ENCODE assay signal across 1 cellular context in the genomic region with DNA sequence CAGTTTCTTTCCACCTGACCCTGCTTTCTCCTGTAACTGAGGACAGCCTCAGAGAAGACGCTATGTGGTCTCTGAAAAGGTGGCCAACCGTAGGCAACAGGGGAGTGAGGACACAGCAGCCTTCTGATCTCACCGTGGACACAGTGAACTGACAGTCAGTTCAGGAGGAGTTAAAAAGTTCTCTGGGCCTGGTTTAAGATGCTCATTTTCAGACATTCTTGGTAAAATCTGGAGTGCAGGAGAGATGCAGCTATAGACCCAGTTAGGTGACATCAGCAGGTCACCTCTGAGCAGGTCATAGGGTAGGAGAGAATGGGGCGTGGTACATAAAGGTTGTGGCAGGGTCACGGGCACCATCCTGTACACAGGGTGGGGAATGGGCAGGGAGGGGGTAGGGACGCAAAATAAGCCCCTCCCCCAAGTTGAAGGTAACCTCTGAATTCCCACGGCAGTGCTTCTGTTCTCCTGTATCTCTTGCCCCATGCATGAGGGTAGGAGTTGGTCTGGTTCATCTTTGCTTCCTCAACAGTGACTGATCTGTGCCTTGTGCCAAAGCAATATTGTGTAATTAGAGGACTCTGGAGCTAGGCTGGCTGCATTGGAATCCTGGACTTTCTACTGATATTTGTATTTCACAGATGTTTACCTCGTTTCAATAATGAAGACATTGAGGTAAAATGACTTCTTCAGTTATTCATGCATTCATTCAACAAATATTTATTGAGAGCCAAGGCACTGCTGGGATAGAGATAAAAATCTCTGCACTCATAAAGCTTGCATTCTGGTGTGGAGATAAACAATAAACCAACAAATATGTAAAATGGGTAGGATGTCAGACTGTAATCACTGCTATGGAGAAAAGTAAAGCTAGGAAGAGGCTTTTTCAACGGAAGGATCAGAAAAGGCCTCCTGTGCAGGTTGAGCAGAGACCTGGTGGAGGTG.
TF ChIP-seq lines count a peak whose summit lies in the region.

No MANE protein-coding gene starts in this region.

TF ChIP-seq in HepG2, 621 proteins besides CTCF, POLR2A, EP300 and RAD21 (continued from another document and continues in another):
- TF ChIP-seq PTBP1 (IDR thresholded peaks at IDR 0.05; ENCODE audit: low read depth, low read length, poor library complexity, severe bottlenecking) (no peak), ZNF225 (CRISPR knock-in tag; IDR thresholded peaks at IDR 0.05) (no peak), PBX2 (CRISPR knock-in tag; IDR thresholded peaks at IDR 0.05) (no peak), ZHX2 (IDR thresholded peaks at IDR 0.05; ENCODE audit: low read depth) (no peak), ZHX2 (CRISPR knock-in tag; IDR thresholded peaks at IDR 0.05; ENCODE audit: borderline replicate concordance) (no peak), CREM (IDR thresholded peaks at IDR 0.05) (peak; percentile 79), CREM (CRISPR knock-in tag; IDR thresholded peaks at IDR 0.05) (no peak), KDM4B (CRISPR knock-in tag; IDR thresholded peaks at IDR 0.05) (no peak), SETDB1 (CRISPR knock-in tag; IDR thresholded peaks at IDR 0.05; ENCODE audit: borderline replicate concordance) (no peak), ZFY (CRISPR knock-in tag; IDR thresholded peaks at IDR 0.05) (no peak), PRMT3 (CRISPR knock-in tag; IDR thresholded peaks at IDR 0.05; ENCODE audit: borderline replicate concordance, low read depth) (no peak), TRIM24 (CRISPR knock-in tag; IDR thresholded peaks at IDR 0.05) (peak; percentile 29; the same call in 1 of the 2 replicates), RXRA (CRISPR knock-in tag; IDR thresholded peaks at IDR 0.05) (peak; percentile 95), CREBL2 (CRISPR knock-in tag; IDR thresholded peaks at IDR 0.05; ENCODE audit: borderline replicate concordance) (no peak), EZH2 (conservative IDR thresholded peaks at IDR 0.05; ENCODE audit: low read depth, low read length) (no peak), DNMT3B (CRISPR knock-in tag; conservative IDR thresholded peaks at IDR 0.05) (no peak), ZNF33B (CRISPR knock-in tag; IDR thresholded peaks at IDR 0.05) (no peak), SPEN (CRISPR knock-in tag; IDR thresholded peaks at IDR 0.05; ENCODE audit: low read depth) (peak; percentile 19; the same call in 1 of the 2 replicates), IKZF5 (CRISPR knock-in tag; IDR thresholded peaks at IDR 0.05) (no peak), ZSCAN29 (CRISPR knock-in tag; conservative IDR thresholded peaks at IDR 0.05) (no peak), FOSL1 (CRISPR knock-in tag; IDR thresholded peaks at IDR 0.05; ENCODE audit: borderline replicate concordance) (no peak), TGIF2 (CRISPR knock-in tag; IDR thresholded peaks at IDR 0.05) (0 out of 2 replicates have a peak, but pooled peaks have one; percentile 55), GATA4 (IDR thresholded peaks at IDR 0.05; ENCODE audit: borderline replicate concordance, low read depth) (peak; percentile 77; the same call in 1 of the 2 replicates), HNF4A (CRISPR knock-in tag; IDR thresholded peaks at IDR 0.05) (peak; percentile 91), BORCS8-MEF2B (CRISPR knock-in tag; IDR thresholded peaks at IDR 0.05) (no peak), ZNF354B (CRISPR knock-in tag; IDR thresholded peaks at IDR 0.05) (no peak), CHD4 (IDR thresholded peaks at IDR 0.05; ENCODE audit: borderline replicate concordance, low read length) (peak; percentile 36; the same call in 1 of the 2 replicates), KAT7 (CRISPR knock-in tag; IDR thresholded peaks at IDR 0.05; ENCODE audit: borderline replicate concordance) (no peak), MAFG (CRISPR knock-in tag; IDR thresholded peaks at IDR 0.05) (no peak), ADNP (CRISPR knock-in tag; IDR thresholded peaks at IDR 0.05) (no peak)
- TF ChIP-seq, protein P1, sequence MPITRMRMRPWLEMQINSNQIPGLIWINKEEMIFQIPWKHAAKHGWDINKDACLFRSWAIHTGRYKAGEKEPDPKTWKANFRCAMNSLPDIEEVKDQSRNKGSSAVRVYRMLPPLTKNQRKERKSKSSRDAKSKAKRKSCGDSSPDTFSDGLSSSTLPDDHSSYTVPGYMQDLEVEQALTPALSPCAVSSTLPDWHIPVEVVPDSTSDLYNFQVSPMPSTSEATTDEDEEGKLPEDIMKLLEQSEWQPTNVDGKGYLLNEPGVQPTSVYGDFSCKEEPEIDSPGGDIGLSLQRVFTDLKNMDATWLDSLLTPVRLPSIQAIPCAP (CRISPR knock-in tag; IDR thresholded peaks at IDR 0.05; ENCODE audit: low read depth): no peak
- TF ChIP-seq, protein P2, sequence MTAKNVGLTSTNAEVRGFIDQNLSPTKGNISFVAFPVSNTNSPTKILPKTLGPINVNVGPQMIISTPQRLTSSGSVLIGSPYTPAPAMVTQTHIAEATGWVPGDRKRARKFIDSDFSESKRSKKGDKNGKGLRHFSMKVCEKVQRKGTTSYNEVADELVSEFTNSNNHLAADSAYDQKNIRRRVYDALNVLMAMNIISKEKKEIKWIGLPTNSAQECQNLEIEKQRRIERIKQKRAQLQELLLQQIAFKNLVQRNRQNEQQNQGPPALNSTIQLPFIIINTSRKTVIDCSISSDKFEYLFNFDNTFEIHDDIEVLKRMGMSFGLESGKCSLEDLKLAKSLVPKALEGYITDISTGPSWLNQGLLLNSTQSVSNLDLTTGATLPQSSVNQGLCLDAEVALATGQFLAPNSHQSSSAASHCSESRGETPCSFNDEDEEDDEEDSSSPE (CRISPR knock-in tag; IDR thresholded peaks at IDR 0.05): no peak
- TF ChIP-seq, protein P3, sequence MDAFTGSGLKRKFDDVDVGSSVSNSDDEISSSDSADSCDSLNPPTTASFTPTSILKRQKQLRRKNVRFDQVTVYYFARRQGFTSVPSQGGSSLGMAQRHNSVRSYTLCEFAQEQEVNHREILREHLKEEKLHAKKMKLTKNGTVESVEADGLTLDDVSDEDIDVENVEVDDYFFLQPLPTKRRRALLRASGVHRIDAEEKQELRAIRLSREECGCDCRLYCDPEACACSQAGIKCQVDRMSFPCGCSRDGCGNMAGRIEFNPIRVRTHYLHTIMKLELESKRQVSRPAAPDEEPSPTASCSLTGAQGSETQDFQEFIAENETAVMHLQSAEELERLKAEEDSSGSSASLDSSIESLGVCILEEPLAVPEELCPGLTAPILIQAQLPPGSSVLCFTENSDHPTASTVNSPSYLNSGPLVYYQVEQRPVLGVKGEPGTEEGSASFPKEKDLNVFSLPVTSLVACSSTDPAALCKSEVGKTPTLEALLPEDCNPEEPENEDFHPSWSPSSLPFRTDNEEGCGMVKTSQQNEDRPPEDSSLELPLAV (CRISPR knock-in tag; conservative IDR thresholded peaks at IDR 0.05; ENCODE audit: low read depth): no peak
- TF ChIP-seq, protein P4, sequence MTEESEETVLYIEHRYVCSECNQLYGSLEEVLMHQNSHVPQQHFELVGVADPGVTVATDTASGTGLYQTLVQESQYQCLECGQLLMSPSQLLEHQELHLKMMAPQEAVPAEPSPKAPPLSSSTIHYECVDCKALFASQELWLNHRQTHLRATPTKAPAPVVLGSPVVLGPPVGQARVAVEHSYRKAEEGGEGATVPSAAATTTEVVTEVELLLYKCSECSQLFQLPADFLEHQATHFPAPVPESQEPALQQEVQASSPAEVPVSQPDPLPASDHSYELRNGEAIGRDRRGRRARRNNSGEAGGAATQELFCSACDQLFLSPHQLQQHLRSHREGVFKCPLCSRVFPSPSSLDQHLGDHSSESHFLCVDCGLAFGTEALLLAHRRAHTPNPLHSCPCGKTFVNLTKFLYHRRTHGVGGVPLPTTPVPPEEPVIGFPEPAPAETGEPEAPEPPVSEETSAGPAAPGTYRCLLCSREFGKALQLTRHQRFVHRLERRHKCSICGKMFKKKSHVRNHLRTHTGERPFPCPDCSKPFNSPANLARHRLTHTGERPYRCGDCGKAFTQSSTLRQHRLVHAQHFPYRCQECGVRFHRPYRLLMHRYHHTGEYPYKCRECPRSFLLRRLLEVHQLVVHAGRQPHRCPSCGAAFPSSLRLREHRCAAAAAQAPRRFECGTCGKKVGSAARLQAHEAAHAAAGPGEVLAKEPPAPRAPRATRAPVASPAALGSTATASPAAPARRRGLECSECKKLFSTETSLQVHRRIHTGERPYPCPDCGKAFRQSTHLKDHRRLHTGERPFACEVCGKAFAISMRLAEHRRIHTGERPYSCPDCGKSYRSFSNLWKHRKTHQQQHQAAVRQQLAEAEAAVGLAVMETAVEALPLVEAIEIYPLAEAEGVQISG (CRISPR knock-in tag; IDR thresholded peaks at IDR 0.05): peak; percentile 46
- TF ChIP-seq, protein P5, sequence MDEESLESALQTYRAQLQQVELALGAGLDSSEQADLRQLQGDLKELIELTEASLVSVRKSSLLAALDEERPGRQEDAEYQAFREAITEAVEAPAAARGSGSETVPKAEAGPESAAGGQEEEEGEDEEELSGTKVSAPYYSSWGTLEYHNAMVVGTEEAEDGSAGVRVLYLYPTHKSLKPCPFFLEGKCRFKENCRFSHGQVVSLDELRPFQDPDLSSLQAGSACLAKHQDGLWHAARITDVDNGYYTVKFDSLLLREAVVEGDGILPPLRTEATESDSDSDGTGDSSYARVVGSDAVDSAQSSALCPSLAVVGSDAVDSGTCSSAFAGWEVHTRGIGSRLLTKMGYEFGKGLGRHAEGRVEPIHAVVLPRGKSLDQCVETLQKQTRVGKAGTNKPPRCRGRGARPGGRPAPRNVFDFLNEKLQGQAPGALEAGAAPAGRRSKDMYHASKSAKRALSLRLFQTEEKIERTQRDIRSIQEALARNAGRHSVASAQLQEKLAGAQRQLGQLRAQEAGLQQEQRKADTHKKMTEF (CRISPR knock-in tag; IDR thresholded peaks at IDR 0.05): peak; percentile 41; the same call in 1 of the 2 replicates
- TF ChIP-seq, protein P6, sequence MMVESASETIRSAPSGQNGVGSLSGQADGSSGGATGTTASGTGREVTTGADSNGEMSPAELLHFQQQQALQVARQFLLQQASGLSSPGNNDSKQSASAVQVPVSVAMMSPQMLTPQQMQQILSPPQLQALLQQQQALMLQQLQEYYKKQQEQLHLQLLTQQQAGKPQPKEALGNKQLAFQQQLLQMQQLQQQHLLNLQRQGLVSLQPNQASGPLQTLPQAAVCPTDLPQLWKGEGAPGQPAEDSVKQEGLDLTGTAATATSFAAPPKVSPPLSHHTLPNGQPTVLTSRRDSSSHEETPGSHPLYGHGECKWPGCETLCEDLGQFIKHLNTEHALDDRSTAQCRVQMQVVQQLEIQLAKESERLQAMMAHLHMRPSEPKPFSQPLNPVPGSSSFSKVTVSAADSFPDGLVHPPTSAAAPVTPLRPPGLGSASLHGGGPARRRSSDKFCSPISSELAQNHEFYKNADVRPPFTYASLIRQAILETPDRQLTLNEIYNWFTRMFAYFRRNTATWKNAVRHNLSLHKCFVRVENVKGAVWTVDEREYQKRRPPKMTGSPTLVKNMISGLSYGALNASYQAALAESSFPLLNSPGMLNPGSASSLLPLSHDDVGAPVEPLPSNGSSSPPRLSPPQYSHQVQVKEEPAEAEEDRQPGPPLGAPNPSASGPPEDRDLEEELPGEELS (CRISPR knock-in tag; IDR thresholded peaks at IDR 0.05): peak; percentile 86
